ENCODE assay signal across 1 cellular context in the genomic region with DNA sequence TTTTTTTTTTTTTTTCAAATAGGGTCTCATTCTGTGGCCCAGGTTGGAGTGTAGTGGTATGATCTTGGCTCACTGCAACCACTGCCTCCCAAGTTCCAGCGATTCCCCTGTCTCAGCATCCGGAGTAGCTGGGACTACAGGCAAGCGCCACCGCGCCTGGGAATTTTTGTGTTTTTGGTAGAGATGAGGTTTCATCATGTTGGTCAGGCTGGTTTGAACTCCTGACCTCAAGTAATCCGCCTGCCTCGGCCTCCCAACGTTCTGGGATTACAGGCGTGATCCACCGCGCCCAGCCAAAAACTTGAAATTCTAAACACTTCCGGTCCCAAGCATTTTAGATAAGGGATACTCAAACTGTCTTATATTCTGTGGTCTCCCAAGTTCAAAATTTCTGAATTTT.
TF ChIP-seq lines count a peak whose summit lies in the region.

No MANE protein-coding gene starts in this region.

TF ChIP-seq in K562, 482 proteins besides CTCF, POLR2A, EP300 and RAD21 (continued from another document):
- TF ChIP-seq, protein P1, sequence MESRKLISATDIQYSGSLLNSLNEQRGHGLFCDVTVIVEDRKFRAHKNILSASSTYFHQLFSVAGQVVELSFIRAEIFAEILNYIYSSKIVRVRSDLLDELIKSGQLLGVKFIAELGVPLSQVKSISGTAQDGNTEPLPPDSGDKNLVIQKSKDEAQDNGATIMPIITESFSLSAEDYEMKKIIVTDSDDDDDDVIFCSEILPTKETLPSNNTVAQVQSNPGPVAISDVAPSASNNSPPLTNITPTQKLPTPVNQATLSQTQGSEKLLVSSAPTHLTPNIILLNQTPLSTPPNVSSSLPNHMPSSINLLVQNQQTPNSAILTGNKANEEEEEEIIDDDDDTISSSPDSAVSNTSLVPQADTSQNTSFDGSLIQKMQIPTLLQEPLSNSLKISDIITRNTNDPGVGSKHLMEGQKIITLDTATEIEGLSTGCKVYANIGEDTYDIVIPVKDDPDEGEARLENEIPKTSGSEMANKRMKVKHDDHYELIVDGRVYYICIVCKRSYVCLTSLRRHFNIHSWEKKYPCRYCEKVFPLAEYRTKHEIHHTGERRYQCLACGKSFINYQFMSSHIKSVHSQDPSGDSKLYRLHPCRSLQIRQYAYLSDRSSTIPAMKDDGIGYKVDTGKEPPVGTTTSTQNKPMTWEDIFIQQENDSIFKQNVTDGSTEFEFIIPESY (CRISPR knock-in tag; IDR thresholded peaks at IDR 0.05): peak; percentile 87
- TF ChIP-seq, protein P2, sequence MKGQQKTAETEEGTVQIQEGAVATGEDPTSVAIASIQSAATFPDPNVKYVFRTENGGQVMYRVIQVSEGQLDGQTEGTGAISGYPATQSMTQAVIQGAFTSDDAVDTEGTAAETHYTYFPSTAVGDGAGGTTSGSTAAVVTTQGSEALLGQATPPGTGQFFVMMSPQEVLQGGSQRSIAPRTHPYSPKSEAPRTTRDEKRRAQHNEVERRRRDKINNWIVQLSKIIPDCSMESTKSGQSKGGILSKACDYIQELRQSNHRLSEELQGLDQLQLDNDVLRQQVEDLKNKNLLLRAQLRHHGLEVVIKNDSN (CRISPR knock-in tag; IDR thresholded peaks at IDR 0.05): no peak
